15 cellular contexts compared by ENCODE assay signal in genomic region chr7:87000344-87000743, GRCh38. TPM values are rescaled to one million over a fixed set of nuclear protein-coding genes. Genes with fewer than 3 reads are reported as not detected.
DNase-seq lines count a peak whose midpoint lies in the region; ATAC-seq and TF ChIP-seq lines count a peak whose summit lies in the region.
"Had no signal": no experiment of that assay in that cellular context is flagged by ENCODE, and none has a peak within 500 bp of the region (broad histone marks: within the 10 kb centered on the region; RNA-seq: fewer than 3 reads in every experiment).

No MANE protein-coding gene starts in this region.

- ATAC-seq in left lung = peak; percentile 37
- ATAC-seq in esophagus mucosa = no peak
- ATAC-seq: stimulated activated naive B cell treated with anti-CD40 and anti-IgM and Interleukin-4, amounts not matched to agents 10 μg/mL and 1 μg/mL and 100 μg/mL, for 72 hours had no signal

- DNase-seq in AG10803 (ENCODE audit: low read depth) (peak; percentile 23), HT1080 (ENCODE audit: low read depth) (peak; percentile 21), caudate nucleus (lab: John Stamatoyannopoulos, UW) (peak in 7 of 61 donors; percentile 1 to 69 (median 12)), left lung (no peak), T-helper 9 cell (no peak), NAMALWA (ENCODE audit: low spot score) (no peak)
- no peak for DNase-seq in effector memory CD4-positive, alpha-beta T cell
- DNase-seq: activated CD4-positive, alpha-beta memory T cell treated with anti-CD3 and anti-CD28 coated beads for 36 hours; GOT3; lower lobe of right lung; NCI-H2029 treated with DMSO at 0.1 percent for 48 hours; stimulated activated naive B cell treated with anti-CD40 and anti-IgM and Interleukin-4, amounts not matched to agents 10 μg/mL and 1 μg/mL and 100 μg/mL, for 72 hours; uterus had no signal

- H3K36me3 ChIP-seq in left lung = no peaks in the 10 kb centered on the region
- H3K36me3 ChIP-seq in effector memory CD4-positive, alpha-beta T cell (ENCODE audit: control insufficient read depth, insufficient read depth, low read length) = no peaks in the 10 kb centered on the region
- H3K36me3 ChIP-seq: lower lobe of right lung, SJSA1 had no signal

- H3K27me3 ChIP-seq in left lung = no peaks in the 10 kb centered on the region
- no peaks in the 10 kb centered on the region for H3K27me3 ChIP-seq in effector memory CD4-positive, alpha-beta T cell (replicated peaks; ENCODE audit: control insufficient read depth, insufficient read depth, low read length, poor library complexity, severe bottlenecking)
- H3K27me3 ChIP-seq: uterus had no signal

- no peak for TF ChIP-seq CTCF in AG10803 (conservative IDR thresholded peaks at IDR 0.05; ENCODE audit: low read length)
- no peak for TF ChIP-seq CTCF in left lung (IDR thresholded peaks at IDR 0.05)

- no peak overlapping the region for H3K4me3 ChIP-seq in AG10803 (ENCODE audit: low read length)
- H3K4me3 ChIP-seq in left lung = no peak overlapping the region
- no peak overlapping the region for H3K4me3 ChIP-seq in effector memory CD4-positive, alpha-beta T cell (ENCODE audit: insufficient read depth, low read depth, low read length, poor library complexity, severe bottlenecking)
- H3K4me3 ChIP-seq: lower lobe of right lung, SJSA1, uterus had no signal

- intact Hi-C loops in left lung (cut with DNase I) = no loop called here

- H3K9me3 ChIP-seq in left lung = no peaks in the 10 kb centered on the region
- H3K9me3 ChIP-seq in effector memory CD4-positive, alpha-beta T cell (ENCODE audit: control insufficient read depth, low read length) = no peaks in the 10 kb centered on the region
- H3K9me3 ChIP-seq: lower lobe of right lung, SJSA1, uterus had no signal

- H3K4me1 ChIP-seq in left lung = peaks cover 0 to 13% of the 10 kb centered on the region in 2 donors
- no peaks in the 10 kb centered on the region for H3K4me1 ChIP-seq in effector memory CD4-positive, alpha-beta T cell (ENCODE audit: control insufficient read depth, insufficient read depth, low read length, poor library complexity, severe bottlenecking)
- H3K4me1 ChIP-seq: SJSA1, uterus had no signal

- peak overlapping the region; percentile 2 for H3K27ac ChIP-seq in caudate nucleus (ENCODE audit: low read depth, low read length)
- no peak overlapping the region for H3K27ac ChIP-seq in left lung
- no peak overlapping the region for H3K27ac ChIP-seq in effector memory CD4-positive, alpha-beta T cell (ENCODE audit: insufficient read depth, low read length, poor library complexity, severe bottlenecking)
- H3K27ac ChIP-seq: lower lobe of right lung, SJSA1 had no signal

RNA-seq across cellular contexts. Expression of gene ELAPOR2, which starts 59.1 kb away (rescaled TPM):
- 6.7 and 7.7 TPM in 2 replicates for total RNA-seq in HT1080 (2014; rRNA removed; shearing (Covaris generic))
- 8.3 and 10.3 TPM in 2 replicates for polyA plus RNA-seq in HT1080 (2015; cell fraction: cytosol; rRNA removed)
- polyA plus RNA-seq in HT1080 (2015; cell fraction: nucleus; rRNA removed) = 19.3 and 24.5 TPM in 2 replicates
- total RNA-seq in left lung = 10 to 100 TPM; 41.8 to 87.2 TPM
- 2.2 TPM for total RNA-seq in esophagus mucosa

Comparison
In these comparisons a context has a peak if more than half of its experiments do, and no peak if none do; other contexts are left out.
1. DNase-seq: peak in AG10803 (single experiment) and HT1080 (single experiment); none in left lung (0 of 2), T-helper 9 cell (single experiment), NAMALWA (single experiment) and effector memory CD4-positive, alpha-beta T cell (0 of 3).